9 cellular contexts compared by ENCODE assay signal in the genomic region with DNA sequence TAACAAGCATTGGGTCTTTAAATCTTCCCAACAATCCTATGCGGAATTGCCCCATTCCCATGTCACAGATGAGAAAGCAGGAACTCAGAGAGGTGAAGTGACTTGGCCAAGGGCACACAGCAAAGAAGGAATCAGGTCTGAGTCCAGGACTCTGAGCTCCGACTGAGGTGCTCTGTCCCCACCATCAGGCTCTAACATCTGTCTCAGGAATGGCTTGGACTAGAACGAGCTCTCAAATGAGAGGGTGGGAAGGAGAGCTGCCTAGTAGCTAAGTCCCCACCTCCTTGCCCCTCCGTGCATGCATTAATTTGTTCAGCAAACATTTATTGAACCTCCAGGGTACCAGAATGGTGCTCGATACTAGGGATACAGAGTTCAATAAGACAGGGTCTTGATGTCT. TPM values are rescaled to one million over a fixed set of nuclear protein-coding genes. Genes with fewer than 3 reads are reported as not detected.
A peak's percentile ranks its signal among the peaks of the same experiment; 100 is the strongest.
DNase-seq lines count a peak whose midpoint lies in the region; ATAC-seq and TF ChIP-seq lines count a peak whose summit lies in the region.
"Had no signal": no experiment of that assay in that cellular context is flagged by ENCODE, and none has a peak within 500 bp of the region (broad histone marks: within the 10 kb centered on the region; RNA-seq: fewer than 3 reads in every experiment).

No MANE protein-coding gene starts in this region.

- no peak for TF ChIP-seq CTCF in WTC11 (IDR thresholded peaks at IDR 0.05)
- no peak for TF ChIP-seq CTCF in suprapubic skin (IDR thresholded peaks at IDR 0.05)

- peak overlapping the region; percentile 1 for H3K27ac ChIP-seq in suprapubic skin

- H3K4me1 Mint-ChIP-seq in activated CD8-positive, alpha-beta memory T cell treated with anti-CD3 and anti-CD28 coated beads, Interleukin-2, amount 10 ng/mL, durations not matched to agents 7 days and 5 days: peaks cover 14% of the 10 kb centered on the region
- H3K4me1 Mint-ChIP-seq in WTC11: peaks cover 16% of the 10 kb centered on the region

- H3K9me3 Mint-ChIP-seq in activated CD8-positive, alpha-beta memory T cell treated with anti-CD3 and anti-CD28 coated beads, Interleukin-2, amount 10 ng/mL, durations not matched to agents 7 days and 5 days (ENCODE audit: low read depth): no peaks in the 10 kb centered on the region
- H3K9me3 Mint-ChIP-seq in WTC11: no peaks in the 10 kb centered on the region

- no peak for DNase-seq in activated CD8-positive, alpha-beta memory T cell treated with anti-CD3 and anti-CD28 coated beads, Interleukin-2, amount 10 ng/mL, durations not matched to agents 7 days and 5 days
- DNase-seq in activated CD8-positive, alpha-beta memory T cell treated with anti-CD3 and anti-CD28 coated beads, Interleukin-2, amount 50 U/mL, for 4 hours: no peak
- DNase-seq in WTC11 (ENCODE audit: low spot score) (no peak), suprapubic skin (ENCODE audit: low spot score in 2 of 2) (no peak), H7 (no peak), NCI-H146 treated with DMSO at 0.1 percent for 48 hours (lab: John Stamatoyannopoulos, UW; ENCODE audit: unreplicated experiment) (no peak)
- DNase-seq: stimulated activated CD4-positive, alpha-beta T cell treated with anti-CD3 and anti-CD28 coated beads, Interleukin-4, amount 100 ng/mL, for 1 hour had no signal

- peak overlapping the region; percentile 41 for H3K9ac ChIP-seq in iPS-15b (ENCODE audit: low read depth, low read length)

- H3K4me1 ChIP-seq in iPS-15b (ENCODE audit: control insufficient read depth, insufficient read depth, low read length) (peaks cover 5% of the 10 kb centered on the region), suprapubic skin (peaks cover 40% of the 10 kb centered on the region)

- H3K36me3 Mint-ChIP-seq in activated CD8-positive, alpha-beta memory T cell treated with anti-CD3 and anti-CD28 coated beads, Interleukin-2, amount 10 ng/mL, durations not matched to agents 7 days and 5 days: no peaks in the 10 kb centered on the region
- no peaks in the 10 kb centered on the region for H3K36me3 Mint-ChIP-seq in WTC11

- CTCF ChIA-PET in activated CD8-positive, alpha-beta memory T cell treated with anti-CD3 and anti-CD28 coated beads, Interleukin-2, amount 10 ng/mL, durations not matched to agents 7 days and 5 days (lab: Charles Lee): interaction anchor here (1.3 to 1.7 kb wide), 2 partner anchors 9 to 34 kb away, joined by 3 to 5 read pairs; no protein-coding TSS in a partner anchor
- CTCF ChIA-PET in WTC11 (lab: Charles Lee): interaction anchor here (1.1 to 3.5 kb wide), 13 partner anchors 10 to 122 kb away, joined by 3 to 18 read pairs (median 5); a partner anchor contains a TSS

- H3K36me3 ChIP-seq in iPS-15b (ENCODE audit: control insufficient read depth, insufficient read depth, low read length): no peaks in the 10 kb centered on the region
- no peaks in the 10 kb centered on the region for H3K36me3 ChIP-seq in suprapubic skin
- no peaks in the 10 kb centered on the region for H3K36me3 ChIP-seq in H7 (replicated peaks; ENCODE audit: control insufficient read depth, insufficient read depth, low read length)

- no peak for TF ChIP-seq POLR2A in suprapubic skin (IDR thresholded peaks at IDR 0.05)

- WGBS in suprapubic skin: 60% methylated on average over 5 of the region's 5 CpGs

- POLR2A ChIA-PET in WTC11 (lab: Charles Lee): no interaction called here

- H3K27me3 ChIP-seq in iPS-15b (ENCODE audit: control insufficient read depth, insufficient read depth, low read length) (no peaks in the 10 kb centered on the region), suprapubic skin (no peaks in the 10 kb centered on the region), H7 (ENCODE audit: control insufficient read depth, insufficient read depth, low read length) (no peaks in the 10 kb centered on the region)

- H3K27me3 Mint-ChIP-seq in activated CD8-positive, alpha-beta memory T cell treated with anti-CD3 and anti-CD28 coated beads, Interleukin-2, amount 10 ng/mL, durations not matched to agents 7 days and 5 days: no peaks in the 10 kb centered on the region
- H3K27me3 Mint-ChIP-seq in WTC11 (ENCODE audit: low read depth): no peaks in the 10 kb centered on the region; the same call in 1 of the 2 replicates

- H3K4me3 Mint-ChIP-seq in activated CD8-positive, alpha-beta memory T cell treated with anti-CD3 and anti-CD28 coated beads, Interleukin-2, amount 10 ng/mL, durations not matched to agents 7 days and 5 days: no peak overlapping the region
- H3K4me3 Mint-ChIP-seq in WTC11: no peak overlapping the region

- peak overlapping the region; percentile 75 for H3K27ac Mint-ChIP-seq in activated CD8-positive, alpha-beta memory T cell treated with anti-CD3 and anti-CD28 coated beads, Interleukin-2, amount 10 ng/mL, durations not matched to agents 7 days and 5 days
- H3K27ac Mint-ChIP-seq in WTC11: peak overlapping the region; percentile 71; the same call in 1 of the 2 replicates

- H3K9me3 ChIP-seq in iPS-15b (ENCODE audit: control insufficient read depth, insufficient read depth, low read length) (no peaks in the 10 kb centered on the region), suprapubic skin (no peaks in the 10 kb centered on the region)

- TF ChIP-seq EP300 in suprapubic skin (IDR thresholded peaks at IDR 0.05): no peak

- ATAC-seq in activated CD8-positive, alpha-beta memory T cell treated with anti-CD3 and anti-CD28 coated beads, Interleukin-2, amount 10 ng/mL, durations not matched to agents 7 days and 5 days: no peak
- ATAC-seq in WTC11: no peak
- no peak for ATAC-seq in GM21619 (IDR thresholded peaks at IDR 0.05; ENCODE audit: unreplicated experiment)

- H3K4me3 ChIP-seq in iPS-15b (ENCODE audit: low read depth, low read length) (no peak overlapping the region), suprapubic skin (no peak overlapping the region), H7 (ENCODE audit: insufficient read depth, low read depth, low read length) (no peak overlapping the region)

TF ChIP-seq in WTC11, 78 proteins besides CTCF, POLR2A, EP300 and RAD21:
- no peak for TF ChIP-seq FOXJ3 (CRISPR knock-in tag; IDR thresholded peaks at IDR 0.05; ENCODE audit: borderline replicate concordance)
- no peak for TF ChIP-seq SMAD3 (CRISPR knock-in tag; IDR thresholded peaks at IDR 0.05; ENCODE audit: borderline replicate concordance)
- TF ChIP-seq NFE2L1 (CRISPR knock-in tag; IDR thresholded peaks at IDR 0.05): no peak
- TF ChIP-seq, protein P1, sequence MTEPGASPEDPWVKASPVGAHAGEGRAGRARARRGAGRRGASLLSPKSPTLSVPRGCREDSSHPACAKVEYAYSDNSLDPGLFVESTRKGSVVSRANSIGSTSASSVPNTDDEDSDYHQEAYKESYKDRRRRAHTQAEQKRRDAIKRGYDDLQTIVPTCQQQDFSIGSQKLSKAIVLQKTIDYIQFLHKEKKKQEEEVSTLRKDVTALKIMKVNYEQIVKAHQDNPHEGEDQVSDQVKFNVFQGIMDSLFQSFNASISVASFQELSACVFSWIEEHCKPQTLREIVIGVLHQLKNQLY (CRISPR knock-in tag; IDR thresholded peaks at IDR 0.05): no peak
- TF ChIP-seq ZNF671 (CRISPR knock-in tag; IDR thresholded peaks at IDR 0.05): no peak
- no peak for TF ChIP-seq ZBTB21 (CRISPR knock-in tag; IDR thresholded peaks at IDR 0.05; ENCODE audit: borderline replicate concordance)
- TF ChIP-seq, protein P2, sequence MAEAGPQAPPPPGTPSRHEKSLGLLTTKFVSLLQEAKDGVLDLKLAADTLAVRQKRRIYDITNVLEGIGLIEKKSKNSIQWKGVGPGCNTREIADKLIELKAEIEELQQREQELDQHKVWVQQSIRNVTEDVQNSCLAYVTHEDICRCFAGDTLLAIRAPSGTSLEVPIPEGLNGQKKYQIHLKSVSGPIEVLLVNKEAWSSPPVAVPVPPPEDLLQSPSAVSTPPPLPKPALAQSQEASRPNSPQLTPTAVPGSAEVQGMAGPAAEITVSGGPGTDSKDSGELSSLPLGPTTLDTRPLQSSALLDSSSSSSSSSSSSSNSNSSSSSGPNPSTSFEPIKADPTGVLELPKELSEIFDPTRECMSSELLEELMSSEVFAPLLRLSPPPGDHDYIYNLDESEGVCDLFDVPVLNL (CRISPR knock-in tag; IDR thresholded peaks at IDR 0.05; ENCODE audit: borderline replicate concordance, low read depth): no peak
- no peak for TF ChIP-seq NFATC4 (CRISPR knock-in tag; IDR thresholded peaks at IDR 0.05)
- TF ChIP-seq, protein P3, sequence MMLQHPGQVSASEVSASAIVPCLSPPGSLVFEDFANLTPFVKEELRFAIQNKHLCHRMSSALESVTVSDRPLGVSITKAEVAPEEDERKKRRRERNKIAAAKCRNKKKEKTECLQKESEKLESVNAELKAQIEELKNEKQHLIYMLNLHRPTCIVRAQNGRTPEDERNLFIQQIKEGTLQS (CRISPR knock-in tag; conservative IDR thresholded peaks at IDR 0.05): no peak
TF ChIP-seq in WTC11: peak in this region for 0.

RNA-seq across cellular contexts. Expression of a gene that starts 26.7 kb away (rescaled TPM):
- not detected for total RNA-seq in activated CD8-positive, alpha-beta memory T cell treated with anti-CD3 and anti-CD28 coated beads, Interleukin-2, amount 10 ng/mL, durations not matched to agents 7 days and 5 days
- total RNA-seq in WTC11 (2021) (0.92 to 2.6 TPM (median 0.99 TPM) in 3 replicates), suprapubic skin (100 to 1,000 TPM in 1 of 4 donors, 10 to 100 TPM in 3; 31.7 to 113 (median 36.2) TPM)
- 0.33 and 0.48 TPM in 2 replicates for total RNA-seq in H7 (2014; rRNA removed; shearing (Covaris generic))

RNA-seq across cellular contexts. Expression of a gene that starts 46.4 kb away (rescaled TPM):
- 10 to 100 TPM; 30.5 to 39.3 TPM for total RNA-seq in activated CD8-positive, alpha-beta memory T cell treated with anti-CD3 and anti-CD28 coated beads, Interleukin-2, amount 10 ng/mL, durations not matched to agents 7 days and 5 days
- total RNA-seq in WTC11 (2021) (43.3 to 45.3 TPM (median 45.3 TPM) in 3 replicates), suprapubic skin (10 to 100 TPM; 21.4 to 33.8 (median 26.6) TPM)
- total RNA-seq in H7 (2014; rRNA removed; shearing (Covaris generic)): 42.0 and 46.0 TPM in 2 replicates

RNA-seq across cellular contexts. Expression of a gene that starts 58.1 kb away (rescaled TPM):
- 100 to 1,000 TPM; 147 to 193 TPM for total RNA-seq in activated CD8-positive, alpha-beta memory T cell treated with anti-CD3 and anti-CD28 coated beads, Interleukin-2, amount 10 ng/mL, durations not matched to agents 7 days and 5 days
- total RNA-seq in WTC11 (2021) (182 to 190 TPM (median 186 TPM) in 3 replicates), suprapubic skin (100 to 1,000 TPM in 1 of 4 donors, 10 to 100 TPM in 3; 31.5 to 267 (median 42.6) TPM)
- 45.4 and 76.9 TPM in 2 replicates for total RNA-seq in H7 (2014; rRNA removed; shearing (Covaris generic))
